Comparison of ENCODE assay signal across 10 cellular contexts in genomic region chr9:129494113-129494789, GRCh38.
DNase-seq lines count a peak whose midpoint lies in the region; ATAC-seq and TF ChIP-seq lines count a peak whose summit lies in the region.
"Had no signal": no experiment of that assay in that cellular context is flagged by ENCODE, and none has a peak within 500 bp of the region (broad histone marks: within the 10 kb centered on the region; RNA-seq: fewer than 3 reads in every experiment).

No MANE protein-coding gene starts in this region.

- TF ChIP-seq POLR2A in sigmoid colon (IDR thresholded peaks at IDR 0.05), result no peak

- 46 to 81% methylated on average over 11 of the region's 11 CpGs for WGBS in sigmoid colon, 2 donors

- no peaks in the 10 kb centered on the region for H3K36me3 ChIP-seq in CD4-positive, CD25-positive, alpha-beta regulatory T cell (ENCODE audit: control insufficient read depth, insufficient read depth, low read length)
- H3K36me3 ChIP-seq in sigmoid colon (peaks cover 0 to 15% (median 0%) of the 10 kb centered on the region in 4 donors), SJCRH30 (no peaks in the 10 kb centered on the region)

- H3K9me3 ChIP-seq in CD4-positive, CD25-positive, alpha-beta regulatory T cell (ENCODE audit: control insufficient read depth in 2 of 2, low read length in 2 of 2), result no peaks in the 10 kb centered on the region
- H3K9me3 ChIP-seq in sigmoid colon (no peaks in the 10 kb centered on the region), SJCRH30 (replicated peaks) (no peaks in the 10 kb centered on the region)

- peaks cover 5% of the 10 kb centered on the region for H3K36me3 Mint-ChIP-seq in CD4-positive, CD25-positive, alpha-beta regulatory T cell
- H3K36me3 Mint-ChIP-seq: WTC11 had no signal

- peaks cover 0 to 1% (median 0%) of the 10 kb centered on the region in 7 donors for H3K9me3 Mint-ChIP-seq in CD4-positive, CD25-positive, alpha-beta regulatory T cell
- H3K9me3 Mint-ChIP-seq: WTC11 had no signal

- TF ChIP-seq CTCF in RWPE1 (conservative IDR thresholded peaks at IDR 0.05; ENCODE audit: low read depth) (no peak), sigmoid colon (IDR thresholded peaks at IDR 0.05) (no peak)

- H3K4me1 ChIP-seq in CD4-positive, CD25-positive, alpha-beta regulatory T cell (ENCODE audit: control insufficient read depth, insufficient read depth, low read length, poor library complexity, severe bottlenecking), result peaks cover 43% of the 10 kb centered on the region
- H3K4me1 ChIP-seq in sigmoid colon, result peaks cover 0 to 95% (median 78%) of the 10 kb centered on the region in 4 donors
- H3K4me1 ChIP-seq in SJCRH30, result peaks cover 17% of the 10 kb centered on the region

- no peak overlapping the region for H3K4me3 ChIP-seq in CD4-positive, CD25-positive, alpha-beta regulatory T cell (ENCODE audit: low read depth, low read length)
- H3K4me3 ChIP-seq in sigmoid colon, result no peak overlapping the region
- H3K4me3 ChIP-seq in SJCRH30, result no peak overlapping the region

- H3K4me3 Mint-ChIP-seq in CD4-positive, CD25-positive, alpha-beta regulatory T cell, result peak overlapping the region in 3 of 4 donors; percentile 28 to 78 (median 62)

- no peaks in the 10 kb centered on the region for H3K27me3 Mint-ChIP-seq in CD4-positive, CD25-positive, alpha-beta regulatory T cell

- intact Hi-C loops in sigmoid colon (cut with DNase I), result no loop called here
- intact Hi-C loops in sciatic nerve (cut with DNase I), result loop anchor here (10.0 kb wide), 1 partner anchor 111 kb away; no protein-coding TSS in a partner anchor

- no peak for DNase-seq in CD4-positive, CD25-positive, alpha-beta regulatory T cell
- DNase-seq in RWPE1 (ENCODE audit: low spot score) (no peak), islet precursor cell (peak; percentile 57), sigmoid colon (no peak), sciatic nerve (ENCODE audit: low spot score) (no peak), mesenteric fat pad (ENCODE audit: low spot score) (no peak), SJCRH30 (no peak)
- DNase-seq: activated gamma-delta T cell had no signal

- no peak overlapping the region for H3K27ac ChIP-seq in CD4-positive, CD25-positive, alpha-beta regulatory T cell (ENCODE audit: insufficient read depth, low read length, poor library complexity, severe bottlenecking)
- H3K27ac ChIP-seq in RWPE1, result peak overlapping the region; percentile 100
- H3K27ac ChIP-seq in sigmoid colon, result peak overlapping the region; percentile 84 to 99 (median 99)
- no peak overlapping the region for H3K27ac ChIP-seq in SJCRH30

- TF ChIP-seq EP300 in sigmoid colon (IDR thresholded peaks at IDR 0.05), result no peak

- H3K27me3 ChIP-seq in CD4-positive, CD25-positive, alpha-beta regulatory T cell (ENCODE audit: control insufficient read depth, insufficient read depth, low read length), result no peaks in the 10 kb centered on the region
- no peaks in the 10 kb centered on the region for H3K27me3 ChIP-seq in sigmoid colon
- no peaks in the 10 kb centered on the region for H3K27me3 ChIP-seq in SJCRH30

- no peak for ATAC-seq in CD4-positive, CD25-positive, alpha-beta regulatory T cell (ENCODE audit: low read depth in 2 of 2)
- ATAC-seq in sciatic nerve, result no peak
- ATAC-seq in HG02840 (IDR thresholded peaks at IDR 0.05; ENCODE audit: low FRiP score, unreplicated experiment), result no peak
- ATAC-seq: WTC11 had no signal

- no peak overlapping the region for H3K27ac Mint-ChIP-seq in CD4-positive, CD25-positive, alpha-beta regulatory T cell
- H3K27ac Mint-ChIP-seq: WTC11 had no signal

- peaks cover 0 to 59% (median 29%) of the 10 kb centered on the region in 4 donors for H3K4me1 Mint-ChIP-seq in CD4-positive, CD25-positive, alpha-beta regulatory T cell

- POLR2A ChIA-PET in RWPE1 (lab: Yijun Ruan, JAX; ENCODE audit: low non-redundant PET), result interaction anchor here (0.7 to 1.0 kb wide), 2 partner anchors 111 to 114 kb away, joined by 4 to 6 read pairs; no protein-coding TSS in a partner anchor

- CTCF ChIA-PET in RWPE1 (lab: Yijun Ruan, JAX), result interaction anchor here (0.5 to 1.6 kb wide), 6 partner anchors 11 to 320 kb away, joined by 3 to 5 read pairs (median 4); partner anchors contain the start of gene ASB6

Comparison
In these comparisons a context has a peak if more than half of its experiments do, and no peak if none do; other contexts are left out.
1. H3K27ac ChIP-seq: peak in RWPE1 (single experiment) and sigmoid colon (4 of 4); none in CD4-positive, CD25-positive, alpha-beta regulatory T cell (single experiment) and SJCRH30 (single experiment).